17 cellular contexts compared by ENCODE assay signal in genomic region chrX:123923211-123923610, GRCh38. TPM values are rescaled to one million over a fixed set of nuclear protein-coding genes. Genes with fewer than 3 reads are reported as not detected.
DNase-seq lines count a peak whose midpoint lies in the region; ATAC-seq, FAIRE-seq and TF ChIP-seq lines count a peak whose summit lies in the region.
"Had no signal": no experiment of that assay in that cellular context is flagged by ENCODE, and none has a peak within 500 bp of the region (broad histone marks: within the 10 kb centered on the region; RNA-seq: fewer than 3 reads in every experiment).

No MANE protein-coding gene starts in this region.

- in situ Hi-C loops in mammary epithelial cell (cut with MboI; ENCODE audit: low sequenced_read_pairs in 2 of 2) = no loop called here

- WGBS in mammary epithelial cell (ENCODE audit: low coverage, missing lambda C conversion rate) = 68% methylated on average over 2 of the region's 2 CpGs

- ATAC-seq in GM18502 (IDR thresholded peaks at IDR 0.05; ENCODE audit: poor library complexity, unreplicated experiment) = no peak

- no peaks in the 10 kb centered on the region for H4K20me1 ChIP-seq in mammary epithelial cell (ENCODE audit: insufficient read depth, low read length)
- H4K20me1 ChIP-seq: BLaER1 had no signal

- no peak for TF ChIP-seq POLR2A in breast epithelium (IDR thresholded peaks at IDR 0.05)

- H3K27ac ChIP-seq in mammary epithelial cell (ENCODE audit: insufficient read depth, low read depth, low read length) = no peak overlapping the region
- H3K27ac ChIP-seq in breast epithelium = no peak overlapping the region
- H3K27ac ChIP-seq: BLaER1 had no signal

- H3K4me1 ChIP-seq in mammary epithelial cell (ENCODE audit: insufficient read depth, low read length) = peaks cover 8% of the 10 kb centered on the region
- H3K4me1 ChIP-seq in breast epithelium = no peaks in the 10 kb centered on the region
- H3K4me1 ChIP-seq: BLaER1 had no signal

- H3K9ac ChIP-seq in mammary epithelial cell (ENCODE audit: insufficient read depth, low read length) = no peak overlapping the region
- H3K9ac ChIP-seq: BLaER1 had no signal

- H3K4me2 ChIP-seq in mammary epithelial cell (ENCODE audit: insufficient read depth, low read depth, low read length) = no peak overlapping the region
- H3K4me2 ChIP-seq: BLaER1 had no signal

- CTCF ChIA-PET in mammary epithelial cell (lab: Charles Lee; ENCODE audit: low non-redundant PET) = no interaction called here

- DNase-seq in mammary epithelial cell (peak; percentile 2), breast epithelium (ENCODE audit: low spot score in 2 of 2) (no peak), NCI-H69 (lab: John Stamatoyannopoulos, UW) (peak; percentile 33), epithelial cell of esophagus (ENCODE audit: low read depth) (peak; percentile 43), GM19239 (ENCODE audit: insufficient read length, low spot score) (no peak), RKO (ENCODE audit: low spot score) (no peak), NCI-H146 (lab: John Stamatoyannopoulos, UW) (no peak)
- DNase-seq: 8988T; AML-193; Caco-2; CD8-positive, alpha-beta memory T cell; DMS53; GF-D8 had no signal

- dilution Hi-C loops in mammary epithelial cell (cut with HindIII; ENCODE audit: low sequenced_read_pairs) = no loop called here

- H2AFZ ChIP-seq in mammary epithelial cell (ENCODE audit: low read depth, low read length) = no peak overlapping the region

- no peaks in the 10 kb centered on the region for H3K79me2 ChIP-seq in mammary epithelial cell (ENCODE audit: insufficient read depth, low read length)

- H3K9me3 ChIP-seq in mammary epithelial cell (replicated peaks; ENCODE audit: insufficient read depth, low read length) = no peaks in the 10 kb centered on the region
- H3K9me3 ChIP-seq in breast epithelium = no peaks in the 10 kb centered on the region
- H3K9me3 ChIP-seq: BLaER1, Caco-2 had no signal

- H3K27me3 ChIP-seq in mammary epithelial cell (ENCODE audit: insufficient read depth, low read length) (no peaks in the 10 kb centered on the region), breast epithelium (no peaks in the 10 kb centered on the region)
- H3K27me3 ChIP-seq: BLaER1 had no signal

- BruUV-seq in mammary epithelial cell (replicated peaks; lab: Mats Ljungman, UMichigan) = no TSS peak

- H3K36me3 ChIP-seq in mammary epithelial cell (ENCODE audit: insufficient read depth, low read length) (no peaks in the 10 kb centered on the region), breast epithelium (no peaks in the 10 kb centered on the region)
- H3K36me3 ChIP-seq: BLaER1 had no signal

- H3K4me3 ChIP-seq in mammary epithelial cell (replicated peaks in 1 of 3; ENCODE audit: insufficient read depth in 1 of 3, low read depth in 2 of 3, low read length in 3 of 3) (no peak overlapping the region), breast epithelium (no peak overlapping the region), epithelial cell of esophagus (ENCODE audit: low read length) (no peak overlapping the region)
- H3K4me3 ChIP-seq: BLaER1 had no signal

- intact Hi-C loops in mammary epithelial cell (cut with micrococcal nuclease) (no loop called here), breast epithelium (cut with DNase I; ENCODE audit: low total_unique reads) (no loop called here)

- FAIRE-seq in GM19239 (lab: Jason Lieb, UNC) = no peak
- FAIRE-seq: GM18507, H54 had no signal

- no peak for TF ChIP-seq CTCF in mammary epithelial cell (conservative IDR thresholded peaks at IDR 0.05 in 1 of 2, IDR thresholded peaks at IDR 0.05 in 1 of 2; ENCODE audit: extremely low read depth in 1 of 2, insufficient read depth in 1 of 2, low read depth in 1 of 2, low read length in 2 of 2)
- TF ChIP-seq CTCF in breast epithelium (IDR thresholded peaks at IDR 0.05) = no peak
- TF ChIP-seq CTCF in epithelial cell of esophagus (IDR thresholded peaks at IDR 0.05; ENCODE audit: insufficient read depth, low read depth, low read length, missing control alignments) = no peak

RNA-seq across cellular contexts. Expression of gene STAG2, which starts 38.3 kb away (rescaled TPM):
- total RNA-seq in mammary epithelial cell (10 to 100 TPM; 54.8 to 61.1 TPM), breast epithelium (100 to 1,000 TPM in 1 of 3 donors, 10 to 100 TPM in 2; 79.2 to 114 (median 83.2) TPM)
- 24.4 TPM for polyA plus RNA-seq in mammary epithelial cell
- polyA minus RNA-seq in mammary epithelial cell = 53.9 TPM

Comparison
In these comparisons a context has a peak if more than half of its experiments do, and no peak if none do; other contexts are left out.
1. DNase-seq: peak in mammary epithelial cell (single experiment), NCI-H69 (single experiment) and epithelial cell of esophagus (single experiment); none in breast epithelium (0 of 2), GM19239 (single experiment), RKO (single experiment) and NCI-H146 (single experiment).